15 cellular contexts compared by ENCODE assay signal in the genomic region with DNA sequence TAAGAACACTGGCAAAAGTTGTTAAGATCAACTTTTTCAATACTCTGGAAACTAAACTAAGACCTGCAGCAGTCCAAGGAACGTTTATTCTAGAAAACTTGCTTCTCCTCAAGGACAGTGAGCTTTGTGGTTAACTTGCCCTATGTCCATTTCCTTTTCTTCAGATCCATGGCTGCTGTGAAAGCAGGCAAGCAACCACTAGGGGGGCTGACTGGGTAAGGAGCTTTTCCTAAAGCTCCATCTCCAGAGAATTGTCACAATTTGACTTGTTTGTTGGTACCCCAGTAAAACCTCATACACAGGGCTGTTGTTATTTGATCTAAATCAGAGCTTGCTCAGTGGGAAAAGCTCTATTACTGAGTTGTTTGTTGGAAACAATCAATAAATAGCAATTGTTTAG. TPM values are rescaled to one million over a fixed set of nuclear protein-coding genes. Genes with fewer than 3 reads are reported as not detected.
DNase-seq lines count a peak whose midpoint lies in the region; ATAC-seq and TF ChIP-seq lines count a peak whose summit lies in the region.
"Had no signal": no experiment of that assay in that cellular context is flagged by ENCODE, and none has a peak within 500 bp of the region (broad histone marks: within the 10 kb centered on the region; RNA-seq: fewer than 3 reads in every experiment).

No MANE protein-coding gene starts in this region.

- in situ Hi-C loops in GM13976 (cut with MboI; ENCODE audit: low sequenced_read_pairs, unreplicated experiment) = no loop called here

- intact Hi-C loops in A673 (cut with micrococcal nuclease; ENCODE audit: unreplicated experiment) (no loop called here), heart left ventricle (cut with DNase I) (no loop called here)

- BruUV-seq in A673 (replicated peaks; lab: Mats Ljungman, UMichigan) = no TSS peak

- no peaks in the 10 kb centered on the region for H3K9me3 ChIP-seq in A673 (ENCODE audit: low read depth, low read length, poor library complexity, severe bottlenecking)
- peaks cover 0 to 23% (median 8%) of the 10 kb centered on the region in 12 donors for H3K9me3 ChIP-seq in heart left ventricle
- H3K9me3 ChIP-seq: colonic mucosa had no signal

- no peaks in the 10 kb centered on the region for H3K36me3 ChIP-seq in A673 (ENCODE audit: insufficient read depth, low read length, poor library complexity, severe bottlenecking)
- no peaks in the 10 kb centered on the region for H3K36me3 ChIP-seq in heart left ventricle
- H3K36me3 ChIP-seq: colonic mucosa, right atrium auricular region had no signal

- POLR2A ChIA-PET in A673 (lab: Charles Lee; ENCODE audit: low non-redundant PET) = no interaction called here

- TF ChIP-seq CTCF in A673 (conservative IDR thresholded peaks at IDR 0.05; ENCODE audit: low read depth, low read length) = peak; percentile 35
- TF ChIP-seq CTCF in VCaP (conservative IDR thresholded peaks at IDR 0.05) = peak; percentile 35; the same call in 1 of the 2 replicates
- TF ChIP-seq CTCF in GM13976 (IDR thresholded peaks at IDR 0.05; ENCODE audit: borderline replicate concordance, control extremely low read depth, extremely low read depth, insufficient read depth, missing control alignments) = no peak
- TF ChIP-seq CTCF in heart left ventricle (IDR thresholded peaks at IDR 0.05) = no peak

- H3K27me3 ChIP-seq in A673 (replicated peaks; ENCODE audit: insufficient read depth, low read depth, low read length, poor library complexity) (no peaks in the 10 kb centered on the region), heart left ventricle (no peaks in the 10 kb centered on the region)
- H3K27me3 ChIP-seq: colonic mucosa, right atrium auricular region had no signal

- WGBS in heart left ventricle, 4 donors = 32 to 44% (median 33%) methylated on average over 1 of the region's 1 CpG

- ATAC-seq in GM18870 (IDR thresholded peaks at IDR 0.05; ENCODE audit: unreplicated experiment) = no peak
- ATAC-seq in heart left ventricle = no peak
- ATAC-seq: stimulated activated naive CD8-positive, alpha-beta T cell treated with anti-CD3 and anti-CD28 coated beads, Interleukin-15, Interleukin-2, amounts not matched to agents 100 U/mL and 50 U/mL, for 24 hours had no signal

- no peak for TF ChIP-seq POLR2A in heart left ventricle (IDR thresholded peaks at IDR 0.05)

- no peak overlapping the region for H3K4me3 ChIP-seq in A673 (ENCODE audit: low read depth, low read length, poor library complexity, severe bottlenecking)
- H3K4me3 ChIP-seq in heart left ventricle = no peak overlapping the region
- H3K4me3 ChIP-seq: colonic mucosa, right atrium auricular region had no signal

- H3K4me1 ChIP-seq in A673 (ENCODE audit: insufficient read depth, low read length, poor library complexity, severe bottlenecking) (no peaks in the 10 kb centered on the region), heart left ventricle (no peaks in the 10 kb centered on the region)
- H3K4me1 ChIP-seq: colonic mucosa, right atrium auricular region had no signal

- H3K27ac ChIP-seq in A673 (ENCODE audit: low read depth, low read length, poor library complexity, severe bottlenecking) (no peak overlapping the region), VCaP (no peak overlapping the region), heart left ventricle (no peak overlapping the region)
- H3K27ac ChIP-seq: colonic mucosa, right atrium auricular region had no signal

- CTCF ChIA-PET in A673 (lab: Charles Lee) = no interaction called here

- DNase-seq in A673 (ENCODE audit: low spot score) = peak; percentile 7
- peak; percentile 19 for DNase-seq in HT-29 (ENCODE audit: low spot score)
- peak; percentile 44 for DNase-seq in iPS-NIHi11 (ENCODE audit: low spot score)
- DNase-seq in GM13976 (ENCODE audit: low spot score) = no peak
- no peak for DNase-seq in heart left ventricle
- DNase-seq in stimulated activated CD8-positive, alpha-beta memory T cell treated with anti-CD3 and anti-CD28 coated beads, Interleukin-4, amount 100 ng/mL, for 48 hours = no peak
- DNase-seq: colonic mucosa; DND-41; NCI-H446 treated with DMSO at 0.1 percent for 48 hours; Right ventricle myocardium superior; stimulated activated naive CD8-positive, alpha-beta T cell treated with anti-CD3 and anti-CD28 coated beads, Interleukin-15, Interleukin-2, amounts not matched to agents 100 U/mL and 50 U/mL, for 24 hours had no signal

RNA-seq across cellular contexts. Expression of a gene that starts 10.1 kb away (rescaled TPM):
- total RNA-seq in A673 (2021) (not detected in 2 replicates), heart left ventricle (not detected)
- total RNA-seq in HT-29 (2014; rRNA removed; shearing (Covaris generic)) = not detected in 2 replicates
- polyA plus RNA-seq in heart left ventricle = not detected
- total RNA-seq: fibroblast of lung, right atrium auricular region, Right ventricle myocardium superior had no signal
- polyA plus RNA-seq: fibroblast of lung had no signal

Comparison
In these comparisons a context has a peak if more than half of its experiments do, and no peak if none do; other contexts are left out.
1. DNase-seq: peak in A673 (single experiment), HT-29 (single experiment) and iPS-NIHi11 (single experiment); none in GM13976 (single experiment), heart left ventricle (0 of 5) and stimulated activated CD8-positive, alpha-beta memory T cell treated with anti-CD3 and anti-CD28 coated beads, Interleukin-4, amount 100 ng/mL, for 48 hours (single experiment).
2. CTCF ChIP-seq: peak in A673 (single experiment) and VCaP (single experiment); none in GM13976 (single experiment) and heart left ventricle (0 of 12).